Comparison of ENCODE assay signal across 8 cellular contexts in genomic region chr12:58919271-58920101, GRCh38. TPM values are rescaled to one million over a fixed set of nuclear protein-coding genes. Genes with fewer than 3 reads are reported as not detected.
A peak's percentile ranks its signal among the peaks of the same experiment; 100 is the strongest.
DNase-seq lines count a peak whose midpoint lies in the region; ATAC-seq and TF ChIP-seq lines count a peak whose summit lies in the region.

No MANE protein-coding gene starts in this region.

- H3K4me1 ChIP-seq in ascending aorta = peaks cover 2 to 16% of the 10 kb centered on the region in 2 donors
- H3K4me1 ChIP-seq in iPS-15b (ENCODE audit: control insufficient read depth, insufficient read depth, low read length) = peaks cover 18% of the 10 kb centered on the region
- peaks cover 2 to 18% (median 9%) of the 10 kb centered on the region in 3 donors for H3K4me1 ChIP-seq in skeletal muscle tissue (ENCODE audit: control insufficient read depth in 3 of 3, insufficient read depth in 3 of 3, low read length in 3 of 3)

- no peaks in the 10 kb centered on the region for H3K36me3 Mint-ChIP-seq in activated CD4-positive, alpha-beta T cell treated with anti-CD3 and anti-CD28 coated beads for 36 hours (ENCODE audit: low read depth)
- no peaks in the 10 kb centered on the region for H3K36me3 Mint-ChIP-seq in immature natural killer cell

- H3K27ac Mint-ChIP-seq in activated CD4-positive, alpha-beta T cell treated with anti-CD3 and anti-CD28 coated beads for 36 hours = no peak overlapping the region
- no peak overlapping the region for H3K27ac Mint-ChIP-seq in immature natural killer cell

- H3K9me3 ChIP-seq in ascending aorta (no peaks in the 10 kb centered on the region), iPS-15b (ENCODE audit: control insufficient read depth, insufficient read depth, low read length) (no peaks in the 10 kb centered on the region), skeletal muscle tissue (ENCODE audit: control insufficient read depth in 3 of 3, low read length in 3 of 3) (no peaks in the 10 kb centered on the region)

- DNase-seq in activated CD4-positive, alpha-beta T cell treated with anti-CD3 and anti-CD28 coated beads for 36 hours = peak; percentile 6
- DNase-seq in activated CD4-positive, alpha-beta T cell treated with anti-CD3 and anti-CD28 coated beads, Interleukin-2, amount 50 U/mL, for 1 hour = no peak
- DNase-seq in HuH-7.5 (ENCODE audit: low spot score) (peak; percentile 23), ascending aorta (ENCODE audit: low spot score in 2 of 2) (peak in 1 of 2 donors; percentile 67), immature natural killer cell (no peak)

- no peaks in the 10 kb centered on the region for H3K9me3 Mint-ChIP-seq in activated CD4-positive, alpha-beta T cell treated with anti-CD3 and anti-CD28 coated beads for 36 hours (ENCODE audit: low read depth)
- H3K9me3 Mint-ChIP-seq in immature natural killer cell = peaks cover 0 to 16% (median 8%) of the 10 kb centered on the region in 6 donors

- no peak for ATAC-seq in activated CD4-positive, alpha-beta T cell treated with anti-CD3 and anti-CD28 coated beads for 36 hours
- ATAC-seq in HG02981 (IDR thresholded peaks at IDR 0.05; ENCODE audit: unreplicated experiment) = no peak

- no peak overlapping the region for H3K4me3 Mint-ChIP-seq in activated CD4-positive, alpha-beta T cell treated with anti-CD3 and anti-CD28 coated beads for 36 hours
- H3K4me3 Mint-ChIP-seq in immature natural killer cell = no peak overlapping the region

- H3K36me3 ChIP-seq in ascending aorta (no peaks in the 10 kb centered on the region), iPS-15b (ENCODE audit: control insufficient read depth, insufficient read depth, low read length) (no peaks in the 10 kb centered on the region), skeletal muscle tissue (ENCODE audit: control insufficient read depth in 3 of 3, insufficient read depth in 3 of 3, low read length in 3 of 3) (no peaks in the 10 kb centered on the region)

- peak overlapping the region; percentile 77 to 91 for H3K4me3 ChIP-seq in ascending aorta
- H3K4me3 ChIP-seq in iPS-15b (ENCODE audit: low read depth, low read length) = peak overlapping the region; percentile 75
- H3K4me3 ChIP-seq in skeletal muscle tissue (ENCODE audit: low read length in 3 of 3) = peak overlapping the region; percentile 90 to 99 (median 93)

- H3K27me3 ChIP-seq in ascending aorta (no peaks in the 10 kb centered on the region), iPS-15b (ENCODE audit: control insufficient read depth, insufficient read depth, low read length) (peaks cover 12% of the 10 kb centered on the region), skeletal muscle tissue (ENCODE audit: control insufficient read depth in 3 of 3, insufficient read depth in 3 of 3, low read length in 3 of 3) (no peaks in the 10 kb centered on the region)

- CTCF ChIA-PET in activated CD4-positive, alpha-beta T cell treated with anti-CD3 and anti-CD28 coated beads for 36 hours (lab: Charles Lee) = no interaction called here

- peaks cover 8% of the 10 kb centered on the region for H3K4me1 Mint-ChIP-seq in activated CD4-positive, alpha-beta T cell treated with anti-CD3 and anti-CD28 coated beads for 36 hours
- no peaks in the 10 kb centered on the region for H3K4me1 Mint-ChIP-seq in immature natural killer cell

- H3K9ac ChIP-seq in iPS-15b (ENCODE audit: low read depth, low read length) = no peak overlapping the region
- H3K9ac ChIP-seq in skeletal muscle tissue (ENCODE audit: low read depth in 1 of 3, low read length in 3 of 3) = peak overlapping the region; percentile 91 to 97 (median 94)

- POLR2A ChIA-PET in activated CD4-positive, alpha-beta T cell treated with anti-CD3 and anti-CD28 coated beads for 36 hours (lab: Charles Lee) = no interaction called here

- H3K27ac ChIP-seq in ascending aorta = peak overlapping the region; percentile 93 to 97
- peak overlapping the region; percentile 84 for H3K27ac ChIP-seq in skeletal muscle tissue (ENCODE audit: low read depth, low read length)

- intact Hi-C loops in activated CD4-positive, alpha-beta T cell treated with anti-CD3 and anti-CD28 coated beads for 36 hours (cut with DNase I, micrococcal nuclease) = no loop called here
- intact Hi-C loops in ascending aorta (cut with DNase I) = loop anchor here (1.0 to 10.0 kb wide), 6 partner anchors 31 to 683 kb away; no protein-coding TSS in a partner anchor

- TF ChIP-seq CTCF in ascending aorta (IDR thresholded peaks at IDR 0.05) = no peak

- peaks cover 39% of the 10 kb centered on the region for H3K27me3 Mint-ChIP-seq in activated CD4-positive, alpha-beta T cell treated with anti-CD3 and anti-CD28 coated beads for 36 hours
- peaks cover 5 to 11% (median 8%) of the 10 kb centered on the region in 3 donors for H3K27me3 Mint-ChIP-seq in immature natural killer cell (ENCODE audit: low read depth in 3 of 3)

RNA-seq across cellular contexts. Expression of gene LRIG3, which starts 0.8 kb away (rescaled TPM):
- total RNA-seq in activated CD4-positive, alpha-beta T cell treated with anti-CD3 and anti-CD28 coated beads for 36 hours = under 1 TPM; 0.09 to 0.14 TPM
- total RNA-seq in ascending aorta (12.3 TPM), skeletal muscle tissue (80.9 TPM)
- polyA plus RNA-seq in immature natural killer cell = not detected

Comparison
In these comparisons a context has a peak if more than half of its experiments do, and no peak if none do; other contexts are left out.
1. DNase-seq: peak in activated CD4-positive, alpha-beta T cell treated with anti-CD3 and anti-CD28 coated beads for 36 hours (single experiment) and HuH-7.5 (single experiment); none in activated CD4-positive, alpha-beta T cell treated with anti-CD3 and anti-CD28 coated beads, Interleukin-2, amount 50 U/mL, for 1 hour (single experiment) and immature natural killer cell (0 of 3).
2. RNA of gene LRIG3, which starts 0.8 kb away (total RNA-seq): 80.9 TPM in skeletal muscle tissue (single experiment) and 12.3 TPM in ascending aorta (single experiment); 0.09 to 0.14 TPM in activated CD4-positive, alpha-beta T cell treated with anti-CD3 and anti-CD28 coated beads for 36 hours; every median in the first group is over 10 times any median in the second.
3. Peak in every context shown above with its lines, with median percentiles within 50 percentile points of each other: H3K4me3 ChIP-seq.